Comparison of ENCODE assay signal across 7 cellular contexts in the genomic region with DNA sequence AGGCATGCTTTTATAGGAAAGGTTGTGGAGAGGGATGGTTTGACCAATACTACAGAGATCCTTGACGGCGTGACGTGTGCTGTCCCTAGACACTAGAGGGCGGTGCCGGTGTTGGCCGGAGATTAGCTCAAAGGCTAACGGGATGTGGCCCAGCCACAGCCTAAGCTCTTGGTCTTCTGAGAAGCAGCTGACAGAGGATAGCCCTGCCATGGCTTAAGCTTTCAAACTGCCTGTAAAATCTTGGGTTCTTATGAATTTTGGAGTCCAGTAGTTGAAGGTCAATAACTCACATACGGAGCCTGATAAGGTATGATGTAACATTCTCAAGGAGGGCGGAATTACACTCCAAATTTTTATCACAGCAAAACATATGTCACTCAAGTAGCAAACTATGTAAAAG.
DNase-seq lines count a peak whose midpoint lies in the region; ATAC-seq, FAIRE-seq and TF ChIP-seq lines count a peak whose summit lies in the region.

No MANE protein-coding gene starts in this region.

- FAIRE-seq in GM19239 (lab: Jason Lieb, UNC), result peak; percentile 39
- FAIRE-seq in HepG2 (lab: Jason Lieb, UNC), result peak; percentile 66

- no TSS peak for BruUV-seq in mammary epithelial cell (replicated peaks; lab: Mats Ljungman, UMichigan)
- no TSS peak for BruUV-seq in HepG2 (replicated peaks; lab: Mats Ljungman, UMichigan)

- H4K20me1 ChIP-seq in mammary epithelial cell (ENCODE audit: insufficient read depth, low read length), result no peaks in the 10 kb centered on the region
- no peaks in the 10 kb centered on the region for H4K20me1 ChIP-seq in HepG2 (ENCODE audit: insufficient read depth, low read length)

- H3K36me3 ChIP-seq in mammary epithelial cell (ENCODE audit: insufficient read depth, low read length) (no peaks in the 10 kb centered on the region), HepG2 (replicated peaks in 1 of 2; ENCODE audit: control insufficient read depth in 1 of 2, insufficient read depth in 2 of 2, low read length in 2 of 2) (no peaks in the 10 kb centered on the region), sigmoid colon (no peaks in the 10 kb centered on the region)

- dilution Hi-C loops in mammary epithelial cell (cut with HindIII; ENCODE audit: low sequenced_read_pairs), result no loop called here

- H3K9ac ChIP-seq in mammary epithelial cell (ENCODE audit: insufficient read depth, low read length) (no peak overlapping the region), HepG2 (ENCODE audit: insufficient read depth, low read depth, low read length) (no peak overlapping the region)

- H3K4me1 ChIP-seq in mammary epithelial cell (ENCODE audit: insufficient read depth, low read length), result no peaks in the 10 kb centered on the region
- H3K4me1 ChIP-seq in HepG2 (ENCODE audit: insufficient read depth, low read length), result no peaks in the 10 kb centered on the region
- H3K4me1 ChIP-seq in sigmoid colon, result no peaks in the 10 kb centered on the region

- H3K79me2 ChIP-seq in mammary epithelial cell (ENCODE audit: insufficient read depth, low read length), result no peaks in the 10 kb centered on the region
- H3K79me2 ChIP-seq in HepG2 (ENCODE audit: insufficient read depth, low read length), result no peaks in the 10 kb centered on the region

- H3K4me2 ChIP-seq in mammary epithelial cell (ENCODE audit: insufficient read depth, low read depth, low read length) (no peak overlapping the region), HepG2 (ENCODE audit: low read depth, low read length) (no peak overlapping the region)

- peak; percentile 67 to 89 for TF ChIP-seq CTCF in mammary epithelial cell (conservative IDR thresholded peaks at IDR 0.05 in 1 of 2, IDR thresholded peaks at IDR 0.05 in 1 of 2; ENCODE audit: extremely low read depth in 1 of 2, insufficient read depth in 1 of 2, low read depth in 1 of 2, low read length in 2 of 2)
- TF ChIP-seq CTCF in HepG2 (CRISPR knock-in tag; IDR thresholded peaks at IDR 0.05), result peak; percentile 84
- TF ChIP-seq CTCF in sigmoid colon (IDR thresholded peaks at IDR 0.05), result no peak

- in situ Hi-C loops in mammary epithelial cell (cut with MboI; ENCODE audit: low sequenced_read_pairs in 2 of 2), result no loop called here
- in situ Hi-C loops in HepG2 (cut with HindIII; ENCODE audit: extremely low pct_ligation_motif_present, low pct_unique_long_range_greater_than_20kb), result no loop called here

- H3K4me3 ChIP-seq in mammary epithelial cell (replicated peaks in 1 of 3; ENCODE audit: insufficient read depth in 1 of 3, low read depth in 2 of 3, low read length in 3 of 3) (no peak overlapping the region), HepG2 (replicated peaks in 1 of 3; ENCODE audit: insufficient read depth in 1 of 3, low read depth in 2 of 3, low read length in 3 of 3) (no peak overlapping the region), sigmoid colon (no peak overlapping the region)

- H3K27me3 ChIP-seq in mammary epithelial cell (ENCODE audit: insufficient read depth, low read length), result no peaks in the 10 kb centered on the region
- no peaks in the 10 kb centered on the region for H3K27me3 ChIP-seq in HepG2 (ENCODE audit: control insufficient read depth in 1 of 2, insufficient read depth in 2 of 2, low read length in 2 of 2)
- H3K27me3 ChIP-seq in sigmoid colon, result no peaks in the 10 kb centered on the region

- H3K27ac ChIP-seq in mammary epithelial cell (ENCODE audit: insufficient read depth, low read depth, low read length) (no peak overlapping the region), HepG2 (ENCODE audit: extremely low read length, insufficient read depth, low read length) (no peak overlapping the region), sigmoid colon (no peak overlapping the region)

- CTCF ChIA-PET in mammary epithelial cell (lab: Charles Lee; ENCODE audit: low non-redundant PET) (interaction anchor here (0.5 kb wide), 1 partner anchor 89 kb away, joined by 3 read pairs; no protein-coding TSS in a partner anchor), HepG2 (lab: Yijun Ruan, JAX; ENCODE audit: low intra/inter-chr PET ratio, low total read pairs) (interaction anchor here (1.2 kb wide), 1 partner anchor 295 kb away, joined by 3 read pairs; no protein-coding TSS in a partner anchor)

- no peaks in the 10 kb centered on the region for H3K9me3 ChIP-seq in mammary epithelial cell (replicated peaks; ENCODE audit: insufficient read depth, low read length)
- H3K9me3 ChIP-seq in HepG2 (ENCODE audit: low read length), result no peaks in the 10 kb centered on the region
- H3K9me3 ChIP-seq in sigmoid colon, result no peaks in the 10 kb centered on the region

- 0 out of 2 replicates have a peak, but pooled peaks have one; percentile 11 for TF ChIP-seq RAD21 in HepG2 (CRISPR knock-in tag; IDR thresholded peaks at IDR 0.05)

- no peak for TF ChIP-seq POLR2A in HepG2 (IDR thresholded peaks at IDR 0.05; ENCODE audit: insufficient read depth in 1 of 2, low read depth in 2 of 2, low read length in 2 of 2)
- no peak for TF ChIP-seq POLR2A in sigmoid colon (IDR thresholded peaks at IDR 0.05)

- TF ChIP-seq EP300 in HepG2 (IDR thresholded peaks at IDR 0.05; ENCODE audit: low read depth in 2 of 2, low read length in 2 of 2), result no peak
- TF ChIP-seq EP300 in HepG2 (CRISPR knock-in tag; IDR thresholded peaks at IDR 0.05; ENCODE audit: borderline replicate concordance), result no peak
- no peak for TF ChIP-seq EP300 in sigmoid colon (IDR thresholded peaks at IDR 0.05)

- DNase-seq in ELF-1 (ENCODE audit: low read depth, low spot score), result peak; percentile 81
- DNase-seq in GM19239 (ENCODE audit: insufficient read length, low spot score), result peak; percentile 1
- DNase-seq in NCI-H82 (lab: John Stamatoyannopoulos, UW), result peak; percentile 93
- DNase-seq in mammary epithelial cell, result peak; percentile 55
- DNase-seq in HepG2 (ENCODE audit: low spot score), result peak; percentile 50
- DNase-seq in sigmoid colon, result no peak

- ATAC-seq in HG03103 (IDR thresholded peaks at IDR 0.05; ENCODE audit: low read depth, unreplicated experiment) (peak; percentile 100), HepG2 (peak; percentile 100)

- WGBS in mammary epithelial cell (ENCODE audit: low coverage, missing lambda C conversion rate), result 7% methylated on average over 9 of the region's 9 CpGs
- 10% methylated on average over 9 of the region's 9 CpGs for WGBS in HepG2 (ENCODE audit: low lambda C conversion rate)
- 17 to 27% methylated on average over 9 of the region's 9 CpGs for WGBS in sigmoid colon, 2 donors

- POLR2A ChIA-PET in HepG2 (lab: Yijun Ruan, JAX), result no interaction called here

- H2AFZ ChIP-seq in mammary epithelial cell (ENCODE audit: low read depth, low read length), result peak overlapping the region; percentile 75
- no peak overlapping the region for H2AFZ ChIP-seq in HepG2 (ENCODE audit: low read length)

- intact Hi-C loops in mammary epithelial cell (cut with micrococcal nuclease) (loop anchor here (1.0 to 10.0 kb wide), 5 partner anchors 90 to 513 kb away; a partner anchor contains a TSS), HepG2 (cut with micrococcal nuclease; ENCODE audit: unreplicated experiment) (loop anchor here (1.0 kb wide), 2 partner anchors 343 to 390 kb away; no protein-coding TSS in a partner anchor), sigmoid colon (cut with DNase I) (no loop called here)

TF ChIP-seq in HepG2, 621 proteins besides CTCF, POLR2A, EP300 and RAD21:
- TF ChIP-seq MEIS1 (CRISPR knock-in tag; IDR thresholded peaks at IDR 0.05; ENCODE audit: borderline replicate concordance) (no peak), SMC3 (IDR thresholded peaks at IDR 0.05; ENCODE audit: low read length) (peak; percentile 34; the same call in 1 of the 2 replicates), KDM2A (CRISPR knock-in tag; IDR thresholded peaks at IDR 0.05; ENCODE audit: borderline replicate concordance, low read depth) (peak; percentile 53; the same call in 1 of the 2 replicates), STAG1 (CRISPR knock-in tag; IDR thresholded peaks at IDR 0.05) (peak; percentile 70), CREB1 (IDR thresholded peaks at IDR 0.05) (peak; percentile 9; the same call in 1 of the 2 replicates), CREB1 (CRISPR knock-in tag; IDR thresholded peaks at IDR 0.05) (no peak), ATF1 (CRISPR knock-in tag; IDR thresholded peaks at IDR 0.05) (0 out of 2 replicates have a peak, but pooled peaks have one; percentile 27)

Comparison
In these comparisons a context has a peak if more than half of its experiments do, and no peak if none do; other contexts are left out.
1. CTCF ChIP-seq: peak in mammary epithelial cell (2 of 2) and HepG2 (single experiment); none in sigmoid colon (0 of 4).